ENCODE assay signal across 22 cellular contexts in genomic region chr3:62795978-62796635, GRCh38.
"Had no signal": no experiment of that assay in that cellular context is flagged by ENCODE, and none has a peak within 500 bp of the region (broad histone marks: within the 10 kb centered on the region; RNA-seq: fewer than 3 reads in every experiment).

No MANE protein-coding gene starts in this region.

- DNase-seq: activated CD4-positive, alpha-beta T cell treated with anti-CD3 and anti-CD28 coated beads, Interleukin-2, amount 10 ng/mL, durations not matched to agents 7 days and 5 days; activated CD4-positive, CD25-positive, alpha-beta regulatory T cell treated with anti-CD3 and anti-CD28 coated beads, Interleukin-2, amount 50 U/mL, for 72 hours; activated CD8-positive, alpha-beta T cell treated with anti-CD3 and anti-CD28 coated beads, Interleukin-2, amount 10 ng/mL, durations not matched to agents 7 days and 5 days; activated gamma-delta T cell; activated naive CD4-positive, alpha-beta T cell treated with anti-CD3 and anti-CD28 coated beads, Interleukin-2, amount 50 U/mL, for 16 hours; activated naive CD8-positive, alpha-beta T cell treated with anti-CD3 and anti-CD28 coated beads, Interleukin-2, amount 50 U/mL, for 24 hours; cerebellar nuclear complex; esophagus squamous epithelium; heart left ventricle; left ventricle myocardium inferior; mammary epithelial cell; retina; stimulated activated CD4-positive, alpha-beta T cell treated with anti-CD3 and anti-CD28 coated beads, Interleukin-4, amount 100 ng/mL, for 24 hours; stimulated activated naive CD8-positive, alpha-beta T cell treated with anti-CD3 and anti-CD28 coated beads, Interleukin-15, Interleukin-2, amounts not matched to agents 100 U/mL and 50 U/mL, for 24 hours; upper lobe of left lung had no signal

- H3K9me3 ChIP-seq: esophagus squamous epithelium, gastroesophageal sphincter, heart left ventricle, left ventricle myocardium inferior, upper lobe of left lung had no signal

- H3K27ac Mint-ChIP-seq: activated CD4-positive, alpha-beta T cell treated with anti-CD3 and anti-CD28 coated beads, Interleukin-2, amount 10 ng/mL, durations not matched to agents 7 days and 5 days; activated CD8-positive, alpha-beta T cell treated with anti-CD3 and anti-CD28 coated beads, Interleukin-2, amount 10 ng/mL, durations not matched to agents 7 days and 5 days; activated naive CD8-positive, alpha-beta T cell treated with anti-CD3 and anti-CD28 coated beads, Interleukin-2, amount 50 U/mL, for 24 hours; activated T-helper 1 cell treated with anti-CD3 and anti-CD28 coated beads, Interleukin-12 subunit alpha, Interleukin-12 subunit beta, Interleukin-2, Interleukin-4 antibody, amounts not matched to agents 30 ng/mL and 10 ng/mL and 1 ng/mL, durations not matched to agents 14 hours and 24 hours and 36 hours; natural killer cell treated with Interleukin-12 subunit alpha and Interleukin-12 subunit beta and Interleukin-15 and Interleukin-18, amount 100 ng/mL, for 72 hours; progenitor cell of endocrine pancreas; T-helper 2 cell treated with Interferon-gamma antibody and Interleukin-4, amounts not matched to agents 5 μg/mL and 100 μg/mL, for 36 hours had no signal

- H3K36me3 ChIP-seq: esophagus squamous epithelium, gastroesophageal sphincter, heart left ventricle, left ventricle myocardium inferior, upper lobe of left lung had no signal

- H3K27ac ChIP-seq: coronary artery, esophagus squamous epithelium, gastroesophageal sphincter, heart left ventricle, left ventricle myocardium inferior, upper lobe of left lung, VCaP had no signal

- ATAC-seq: activated CD8-positive, alpha-beta T cell treated with anti-CD3 and anti-CD28 coated beads, Interleukin-2, amount 10 ng/mL, durations not matched to agents 7 days and 5 days; activated naive CD8-positive, alpha-beta T cell treated with anti-CD3 and anti-CD28 coated beads, Interleukin-2, amount 50 U/mL, for 24 hours; gastroesophageal sphincter; heart left ventricle; natural killer cell treated with Interleukin-12 subunit alpha and Interleukin-12 subunit beta and Interleukin-15 and Interleukin-18, amount 100 ng/mL, for 72 hours; stimulated activated naive CD8-positive, alpha-beta T cell treated with anti-CD3 and anti-CD28 coated beads, Interleukin-15, Interleukin-2, amounts not matched to agents 100 U/mL and 50 U/mL, for 24 hours had no signal

- H3K9me3 Mint-ChIP-seq: activated naive CD8-positive, alpha-beta T cell treated with anti-CD3 and anti-CD28 coated beads, Interleukin-2, amount 50 U/mL, for 24 hours; activated T-helper 1 cell treated with anti-CD3 and anti-CD28 coated beads, Interleukin-12 subunit alpha, Interleukin-12 subunit beta, Interleukin-2, Interleukin-4 antibody, amounts not matched to agents 30 ng/mL and 10 ng/mL and 1 ng/mL, durations not matched to agents 14 hours and 24 hours and 36 hours; T-helper 2 cell treated with Interferon-gamma antibody and Interleukin-4, amounts not matched to agents 5 μg/mL and 100 μg/mL, for 36 hours had no signal

- H3K4me1 ChIP-seq: esophagus squamous epithelium, gastroesophageal sphincter, heart left ventricle, left ventricle myocardium inferior, upper lobe of left lung had no signal

- H3K4me1 Mint-ChIP-seq: activated CD4-positive, alpha-beta T cell treated with anti-CD3 and anti-CD28 coated beads, Interleukin-2, amount 10 ng/mL, durations not matched to agents 7 days and 5 days; activated naive CD8-positive, alpha-beta T cell treated with anti-CD3 and anti-CD28 coated beads, Interleukin-2, amount 50 U/mL, for 24 hours had no signal

- H3K4me3 Mint-ChIP-seq: activated CD4-positive, alpha-beta T cell treated with anti-CD3 and anti-CD28 coated beads, Interleukin-2, amount 10 ng/mL, durations not matched to agents 7 days and 5 days; activated CD8-positive, alpha-beta T cell treated with anti-CD3 and anti-CD28 coated beads, Interleukin-2, amount 10 ng/mL, durations not matched to agents 7 days and 5 days; activated naive CD8-positive, alpha-beta T cell treated with anti-CD3 and anti-CD28 coated beads, Interleukin-2, amount 50 U/mL, for 24 hours; activated T-helper 1 cell treated with anti-CD3 and anti-CD28 coated beads, Interleukin-12 subunit alpha, Interleukin-12 subunit beta, Interleukin-2, Interleukin-4 antibody, amounts not matched to agents 30 ng/mL and 10 ng/mL and 1 ng/mL, durations not matched to agents 14 hours and 24 hours and 36 hours; natural killer cell treated with Interleukin-12 subunit alpha and Interleukin-12 subunit beta and Interleukin-15 and Interleukin-18, amount 100 ng/mL, for 72 hours; T-helper 2 cell treated with Interferon-gamma antibody and Interleukin-4, amounts not matched to agents 5 μg/mL and 100 μg/mL, for 36 hours had no signal

- H3K36me3 Mint-ChIP-seq: natural killer cell treated with Interleukin-12 subunit alpha and Interleukin-12 subunit beta and Interleukin-15 and Interleukin-18, amount 100 ng/mL, for 72 hours had no signal

- H3K27me3 Mint-ChIP-seq: activated CD4-positive, alpha-beta T cell treated with anti-CD3 and anti-CD28 coated beads, Interleukin-2, amount 10 ng/mL, durations not matched to agents 7 days and 5 days; activated naive CD8-positive, alpha-beta T cell treated with anti-CD3 and anti-CD28 coated beads, Interleukin-2, amount 50 U/mL, for 24 hours; natural killer cell treated with Interleukin-12 subunit alpha and Interleukin-12 subunit beta and Interleukin-15 and Interleukin-18, amount 100 ng/mL, for 72 hours; progenitor cell of endocrine pancreas had no signal

- H3K4me3 ChIP-seq: coronary artery, esophagus squamous epithelium, gastroesophageal sphincter, heart left ventricle, left ventricle myocardium inferior, upper lobe of left lung had no signal

- H3K27me3 ChIP-seq: esophagus squamous epithelium, gastroesophageal sphincter, heart left ventricle, upper lobe of left lung had no signal
